1 cellular context compared by ENCODE assay signal in genomic region chr9:79581794-79582193, GRCh38.
TF ChIP-seq lines count a peak whose summit lies in the region.

No MANE protein-coding gene starts in this region.

TF ChIP-seq in IMR-90, 13 proteins besides CTCF, POLR2A, EP300 and RAD21 (continued from another document):
- peak; percentile 66 for TF ChIP-seq FOS (IDR thresholded peaks at IDR 0.05; ENCODE audit: low read depth, low read length)
- TF ChIP-seq RFX5 (IDR thresholded peaks at IDR 0.05; ENCODE audit: low read depth, low read length), result no peak
- peak; percentile 42 for TF ChIP-seq CEBPB (IDR thresholded peaks at IDR 0.05; ENCODE audit: low read depth, low read length)
